In the genomic region with DNA sequence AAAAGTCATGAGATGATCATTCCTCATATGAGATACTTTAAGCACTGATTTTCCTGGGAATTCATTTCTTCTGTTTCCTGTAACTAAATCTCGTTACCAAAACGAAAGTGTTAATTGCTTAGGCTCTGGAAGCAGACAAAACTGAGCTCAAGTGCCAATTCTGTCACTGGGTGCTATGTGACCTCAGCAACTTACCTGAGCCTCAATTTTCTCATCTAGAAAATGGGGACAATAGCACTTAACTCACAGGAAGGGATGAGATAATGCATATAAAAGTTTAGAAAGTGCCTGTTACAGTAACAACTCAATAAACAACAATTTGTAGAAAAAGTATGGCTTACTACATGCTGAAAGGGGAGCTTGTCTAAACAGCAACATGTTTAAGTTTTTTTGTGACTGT, we compare ENCODE assay signal across 16 cellular contexts.
DNase-seq lines count a peak whose midpoint lies in the region; ATAC-seq and TF ChIP-seq lines count a peak whose summit lies in the region.
"Had no signal": no experiment of that assay in that cellular context is flagged by ENCODE, and none has a peak within 500 bp of the region (broad histone marks: within the 10 kb centered on the region; RNA-seq: fewer than 3 reads in every experiment).

No MANE protein-coding gene starts in this region.

- H3K9me3 ChIP-seq in PC-9 (ENCODE audit: insufficient read depth, low read depth) (peaks cover 2% of the 10 kb centered on the region; the same call in 1 of the 2 replicates), hepatocyte (ENCODE audit: low read depth) (no peaks in the 10 kb centered on the region), vagina (no peaks in the 10 kb centered on the region)
- H3K9me3 ChIP-seq: SJSA1 had no signal

- no TSS peak for BruUV-seq in PC-9 (replicated peaks; lab: Mats Ljungman, UMichigan)

- H3K27me3 Mint-ChIP-seq in activated naive CD8-positive, alpha-beta T cell, result no peaks in the 10 kb centered on the region
- no peaks in the 10 kb centered on the region for H3K27me3 Mint-ChIP-seq in activated naive CD8-positive, alpha-beta T cell treated with anti-CD3 and anti-CD28 coated beads, Interleukin-2, amount 50 U/mL, for 24 hours
- H3K27me3 Mint-ChIP-seq in type B pancreatic cell, result no peaks in the 10 kb centered on the region

- H3K9me3 Mint-ChIP-seq in activated naive CD8-positive, alpha-beta T cell (ENCODE audit: low read depth), result no peaks in the 10 kb centered on the region
- H3K9me3 Mint-ChIP-seq in activated naive CD8-positive, alpha-beta T cell treated with anti-CD3 and anti-CD28 coated beads, Interleukin-2, amount 50 U/mL, for 24 hours, result no peaks in the 10 kb centered on the region
- H3K9me3 Mint-ChIP-seq in type B pancreatic cell, result no peaks in the 10 kb centered on the region

- WGBS in hepatocyte (ENCODE audit: low lambda C conversion rate, missing lambda C conversion rate), result 92% methylated on average over 2 of the region's 2 CpGs

- ATAC-seq in activated naive CD8-positive, alpha-beta T cell treated with anti-CD3 and anti-CD28 coated beads, Interleukin-2, amount 50 U/mL, for 24 hours, result no peak
- no peak for ATAC-seq in HG02588 (IDR thresholded peaks at IDR 0.05; ENCODE audit: unreplicated experiment)
- ATAC-seq: Panc1 had no signal

- no peak for TF ChIP-seq POLR2A in vagina (IDR thresholded peaks at IDR 0.05)

- no peaks in the 10 kb centered on the region for H3K27me3 ChIP-seq in PC-9 (ENCODE audit: insufficient read depth, low read depth)
- H3K27me3 ChIP-seq in hepatocyte, result no peaks in the 10 kb centered on the region
- no peaks in the 10 kb centered on the region for H3K27me3 ChIP-seq in vagina
- H3K27me3 ChIP-seq: SJSA1 had no signal

- intact Hi-C loops in PC-9 (cut with micrococcal nuclease; ENCODE audit: unreplicated experiment) (no loop called here), vagina (cut with DNase I) (no loop called here)

- no peak for DNase-seq in activated naive CD8-positive, alpha-beta T cell treated with anti-CD3 and anti-CD28 coated beads, Interleukin-2, amount 50 U/mL, for 24 hours
- DNase-seq in PC-9 (peak in 1 of 2 experiments; percentile 13), hepatocyte (ENCODE audit: low spot score) (no peak), type B pancreatic cell (ENCODE audit: extremely low spot score, unreplicated experiment) (no peak), NCI-H1092 (lab: John Stamatoyannopoulos, UW) (no peak), vagina (ENCODE audit: extremely low spot score in 2 of 2) (no peak)
- DNase-seq: DND-41, KG1, NCI-H1417 treated with DMSO at 0.1 percent for 48 hours, NCI-H187 treated with DMSO at 0.1 percent for 48 hours, NCI-H345, NCI-H526 had no signal

- H2AFZ ChIP-seq in PC-9, result no peak overlapping the region
- H2AFZ ChIP-seq in hepatocyte, result no peak overlapping the region

- H3F3A ChIP-seq in PC-9 (ENCODE audit: insufficient read depth, low read depth), result peaks cover 39% of the 10 kb centered on the region

- no peaks in the 10 kb centered on the region for H4K20me1 ChIP-seq in PC-9 (ENCODE audit: insufficient read depth)
- H4K20me1 ChIP-seq in hepatocyte (ENCODE audit: insufficient read depth, poor library complexity, severe bottlenecking), result no peaks in the 10 kb centered on the region

- 0 out of 2 replicates have a peak overlapping the region, but pooled peaks have one; percentile 78 for H3K4me2 ChIP-seq in PC-9
- H3K4me2 ChIP-seq in hepatocyte, result no peak overlapping the region

- peaks cover 9% of the 10 kb centered on the region for H3K36me3 Mint-ChIP-seq in activated naive CD8-positive, alpha-beta T cell
- H3K36me3 Mint-ChIP-seq in activated naive CD8-positive, alpha-beta T cell treated with anti-CD3 and anti-CD28 coated beads, Interleukin-2, amount 50 U/mL, for 24 hours (ENCODE audit: low read depth), result peaks cover 20% of the 10 kb centered on the region
- H3K36me3 Mint-ChIP-seq in type B pancreatic cell, result peaks cover 31% of the 10 kb centered on the region

- no peak overlapping the region for H3K4me3 Mint-ChIP-seq in activated naive CD8-positive, alpha-beta T cell
- H3K4me3 Mint-ChIP-seq in activated naive CD8-positive, alpha-beta T cell treated with anti-CD3 and anti-CD28 coated beads, Interleukin-2, amount 50 U/mL, for 24 hours, result no peak overlapping the region
- no peak overlapping the region for H3K4me3 Mint-ChIP-seq in type B pancreatic cell

- H3K79me2 ChIP-seq in PC-9 (ENCODE audit: low read depth), result peaks cover 76% of the 10 kb centered on the region
- peaks cover 29% of the 10 kb centered on the region for H3K79me2 ChIP-seq in hepatocyte

- H3K9me2 ChIP-seq in PC-9 (ENCODE audit: insufficient read depth) (no peaks in the 10 kb centered on the region), hepatocyte (replicated peaks; ENCODE audit: insufficient read depth) (no peaks in the 10 kb centered on the region)

- peaks cover 69% of the 10 kb centered on the region for H3K4me1 ChIP-seq in PC-9 (replicated peaks; ENCODE audit: insufficient read depth)
- peaks cover 49% of the 10 kb centered on the region for H3K4me1 ChIP-seq in hepatocyte (ENCODE audit: insufficient read depth)
- peaks cover 45% of the 10 kb centered on the region for H3K4me1 ChIP-seq in vagina

- H3K4me3 ChIP-seq in PC-9, result no peak overlapping the region
- no peak overlapping the region for H3K4me3 ChIP-seq in hepatocyte
- no peak overlapping the region for H3K4me3 ChIP-seq in vagina
- H3K4me3 ChIP-seq: SJSA1 had no signal

- POLR2A ChIA-PET in PC-9 (lab: Charles Lee; ENCODE audit: unreplicated experiment), result no interaction called here

- H3K36me3 ChIP-seq in PC-9 (ENCODE audit: low read depth) (peaks cover 25% of the 10 kb centered on the region), hepatocyte (replicated peaks; ENCODE audit: insufficient read depth, low read depth) (no peaks in the 10 kb centered on the region), vagina (peaks cover 0 to 5% of the 10 kb centered on the region in 2 donors)

- peaks cover 79% of the 10 kb centered on the region for H3K4me1 Mint-ChIP-seq in activated naive CD8-positive, alpha-beta T cell (ENCODE audit: low read depth)
- H3K4me1 Mint-ChIP-seq in activated naive CD8-positive, alpha-beta T cell treated with anti-CD3 and anti-CD28 coated beads, Interleukin-2, amount 50 U/mL, for 24 hours, result peaks cover 65% of the 10 kb centered on the region
- peaks cover 66% of the 10 kb centered on the region for H3K4me1 Mint-ChIP-seq in type B pancreatic cell (ENCODE audit: unreplicated experiment)

- CTCF ChIA-PET in PC-9 (lab: Charles Lee), result no interaction called here

- peak overlapping the region; percentile 80 for H3K27ac Mint-ChIP-seq in activated naive CD8-positive, alpha-beta T cell
- H3K27ac Mint-ChIP-seq in activated naive CD8-positive, alpha-beta T cell treated with anti-CD3 and anti-CD28 coated beads, Interleukin-2, amount 50 U/mL, for 24 hours, result no peak overlapping the region
- H3K27ac Mint-ChIP-seq in type B pancreatic cell, result peak overlapping the region; percentile 26

- H3K27ac ChIP-seq in PC-9 (peak overlapping the region; percentile 98), hepatocyte (peak overlapping the region; percentile 93), vagina (no peak overlapping the region)
- H3K27ac ChIP-seq: SJSA1 had no signal

- TF ChIP-seq CTCF in PC-9 (conservative IDR thresholded peaks at IDR 0.05) (no peak), hepatocyte (IDR thresholded peaks at IDR 0.05; ENCODE audit: poor library complexity) (no peak), type B pancreatic cell (conservative IDR thresholded peaks at IDR 0.05) (no peak), vagina (IDR thresholded peaks at IDR 0.05) (no peak)
